ENCODE assay signal across 1 cellular context in genomic region chr3:194112120-194113106, GRCh38.
TF ChIP-seq lines count a peak whose summit lies in the region.

No MANE protein-coding gene starts in this region.

TF ChIP-seq in H1, 55 proteins besides CTCF, POLR2A, EP300 and RAD21:
- TF ChIP-seq TBP (IDR thresholded peaks at IDR 0.05; ENCODE audit: low read depth, low read length): no peak
- no peak for TF ChIP-seq TCF12 (IDR thresholded peaks at IDR 0.05; ENCODE audit: low read depth, low read length)
- no peak for TF ChIP-seq POLR2AphosphoS5 (IDR thresholded peaks at IDR 0.05; ENCODE audit: low read depth, low read length)
- TF ChIP-seq KDM1A (IDR thresholded peaks at IDR 0.05; ENCODE audit: borderline replicate concordance, low read length): no peak
- TF ChIP-seq CHD2 (IDR thresholded peaks at IDR 0.05; ENCODE audit: low read length): no peak
- no peak for TF ChIP-seq RFX5 (IDR thresholded peaks at IDR 0.05; ENCODE audit: borderline replicate concordance, low read depth, low read length)
- TF ChIP-seq, protein P1, sequence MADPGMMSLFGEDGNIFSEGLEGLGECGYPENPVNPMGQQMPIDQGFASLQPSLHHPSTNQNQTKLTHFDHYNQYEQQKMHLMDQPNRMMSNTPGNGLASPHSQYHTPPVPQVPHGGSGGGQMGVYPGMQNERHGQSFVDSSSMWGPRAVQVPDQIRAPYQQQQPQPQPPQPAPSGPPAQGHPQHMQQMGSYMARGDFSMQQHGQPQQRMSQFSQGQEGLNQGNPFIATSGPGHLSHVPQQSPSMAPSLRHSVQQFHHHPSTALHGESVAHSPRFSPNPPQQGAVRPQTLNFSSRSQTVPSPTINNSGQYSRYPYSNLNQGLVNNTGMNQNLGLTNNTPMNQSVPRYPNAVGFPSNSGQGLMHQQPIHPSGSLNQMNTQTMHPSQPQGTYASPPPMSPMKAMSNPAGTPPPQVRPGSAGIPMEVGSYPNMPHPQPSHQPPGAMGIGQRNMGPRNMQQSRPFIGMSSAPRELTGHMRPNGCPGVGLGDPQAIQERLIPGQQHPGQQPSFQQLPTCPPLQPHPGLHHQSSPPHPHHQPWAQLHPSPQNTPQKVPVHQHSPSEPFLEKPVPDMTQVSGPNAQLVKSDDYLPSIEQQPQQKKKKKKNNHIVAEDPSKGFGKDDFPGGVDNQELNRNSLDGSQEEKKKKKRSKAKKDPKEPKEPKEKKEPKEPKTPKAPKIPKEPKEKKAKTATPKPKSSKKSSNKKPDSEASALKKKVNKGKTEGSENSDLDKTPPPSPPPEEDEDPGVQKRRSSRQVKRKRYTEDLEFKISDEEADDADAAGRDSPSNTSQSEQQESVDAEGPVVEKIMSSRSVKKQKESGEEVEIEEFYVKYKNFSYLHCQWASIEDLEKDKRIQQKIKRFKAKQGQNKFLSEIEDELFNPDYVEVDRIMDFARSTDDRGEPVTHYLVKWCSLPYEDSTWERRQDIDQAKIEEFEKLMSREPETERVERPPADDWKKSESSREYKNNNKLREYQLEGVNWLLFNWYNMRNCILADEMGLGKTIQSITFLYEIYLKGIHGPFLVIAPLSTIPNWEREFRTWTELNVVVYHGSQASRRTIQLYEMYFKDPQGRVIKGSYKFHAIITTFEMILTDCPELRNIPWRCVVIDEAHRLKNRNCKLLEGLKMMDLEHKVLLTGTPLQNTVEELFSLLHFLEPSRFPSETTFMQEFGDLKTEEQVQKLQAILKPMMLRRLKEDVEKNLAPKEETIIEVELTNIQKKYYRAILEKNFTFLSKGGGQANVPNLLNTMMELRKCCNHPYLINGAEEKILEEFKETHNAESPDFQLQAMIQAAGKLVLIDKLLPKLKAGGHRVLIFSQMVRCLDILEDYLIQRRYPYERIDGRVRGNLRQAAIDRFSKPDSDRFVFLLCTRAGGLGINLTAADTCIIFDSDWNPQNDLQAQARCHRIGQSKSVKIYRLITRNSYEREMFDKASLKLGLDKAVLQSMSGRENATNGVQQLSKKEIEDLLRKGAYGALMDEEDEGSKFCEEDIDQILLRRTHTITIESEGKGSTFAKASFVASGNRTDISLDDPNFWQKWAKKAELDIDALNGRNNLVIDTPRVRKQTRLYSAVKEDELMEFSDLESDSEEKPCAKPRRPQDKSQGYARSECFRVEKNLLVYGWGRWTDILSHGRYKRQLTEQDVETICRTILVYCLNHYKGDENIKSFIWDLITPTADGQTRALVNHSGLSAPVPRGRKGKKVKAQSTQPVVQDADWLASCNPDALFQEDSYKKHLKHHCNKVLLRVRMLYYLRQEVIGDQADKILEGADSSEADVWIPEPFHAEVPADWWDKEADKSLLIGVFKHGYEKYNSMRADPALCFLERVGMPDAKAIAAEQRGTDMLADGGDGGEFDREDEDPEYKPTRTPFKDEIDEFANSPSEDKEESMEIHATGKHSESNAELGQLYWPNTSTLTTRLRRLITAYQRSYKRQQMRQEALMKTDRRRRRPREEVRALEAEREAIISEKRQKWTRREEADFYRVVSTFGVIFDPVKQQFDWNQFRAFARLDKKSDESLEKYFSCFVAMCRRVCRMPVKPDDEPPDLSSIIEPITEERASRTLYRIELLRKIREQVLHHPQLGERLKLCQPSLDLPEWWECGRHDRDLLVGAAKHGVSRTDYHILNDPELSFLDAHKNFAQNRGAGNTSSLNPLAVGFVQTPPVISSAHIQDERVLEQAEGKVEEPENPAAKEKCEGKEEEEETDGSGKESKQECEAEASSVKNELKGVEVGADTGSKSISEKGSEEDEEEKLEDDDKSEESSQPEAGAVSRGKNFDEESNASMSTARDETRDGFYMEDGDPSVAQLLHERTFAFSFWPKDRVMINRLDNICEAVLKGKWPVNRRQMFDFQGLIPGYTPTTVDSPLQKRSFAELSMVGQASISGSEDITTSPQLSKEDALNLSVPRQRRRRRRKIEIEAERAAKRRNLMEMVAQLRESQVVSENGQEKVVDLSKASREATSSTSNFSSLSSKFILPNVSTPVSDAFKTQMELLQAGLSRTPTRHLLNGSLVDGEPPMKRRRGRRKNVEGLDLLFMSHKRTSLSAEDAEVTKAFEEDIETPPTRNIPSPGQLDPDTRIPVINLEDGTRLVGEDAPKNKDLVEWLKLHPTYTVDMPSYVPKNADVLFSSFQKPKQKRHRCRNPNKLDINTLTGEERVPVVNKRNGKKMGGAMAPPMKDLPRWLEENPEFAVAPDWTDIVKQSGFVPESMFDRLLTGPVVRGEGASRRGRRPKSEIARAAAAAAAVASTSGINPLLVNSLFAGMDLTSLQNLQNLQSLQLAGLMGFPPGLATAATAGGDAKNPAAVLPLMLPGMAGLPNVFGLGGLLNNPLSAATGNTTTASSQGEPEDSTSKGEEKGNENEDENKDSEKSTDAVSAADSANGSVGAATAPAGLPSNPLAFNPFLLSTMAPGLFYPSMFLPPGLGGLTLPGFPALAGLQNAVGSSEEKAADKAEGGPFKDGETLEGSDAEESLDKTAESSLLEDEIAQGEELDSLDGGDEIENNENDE (IDR thresholded peaks at IDR 0.05; ENCODE audit: insufficient replicate concordance, low read length): no peak
